9 cellular contexts compared by ENCODE assay signal in genomic region chrX:39427492-39428289, GRCh38.
DNase-seq lines count a peak whose midpoint lies in the region; ATAC-seq and TF ChIP-seq lines count a peak whose summit lies in the region.
"Had no signal": no experiment of that assay in that cellular context is flagged by ENCODE, and none has a peak within 500 bp of the region (broad histone marks: within the 10 kb centered on the region; RNA-seq: fewer than 3 reads in every experiment).

No MANE protein-coding gene starts in this region.

- DNase-seq in activated CD4-positive, CD25-positive, alpha-beta regulatory T cell treated with anti-CD3 and anti-CD28 coated beads, Interleukin-2, amount 50 U/mL, for 72 hours, result no peak
- DNase-seq in SJSA1 (ENCODE audit: low read depth in 1 of 2, low spot score in 2 of 2) (peak; percentile 79 to 87), epithelial cell of prostate (ENCODE audit: low read depth, low spot score) (peak; percentile 8), NCI-H128 (lab: John Stamatoyannopoulos, UW; ENCODE audit: unreplicated experiment) (no peak), HEK293T (ENCODE audit: extremely low spot score) (no peak), T-helper 17 cell (no peak)
- peak; percentile 27 to 47 for DNase-seq in stimulated activated CD4-positive, alpha-beta T cell treated with anti-CD3 and anti-CD28 coated beads, Interleukin-4, amount 100 ng/mL, for 48 hours (ENCODE audit: low read depth in 2 of 2)
- DNase-seq: central memory CD4-positive, alpha-beta T cell had no signal

- no peak overlapping the region for H3K4me3 Mint-ChIP-seq in T-helper 17 cell

- H3K27ac Mint-ChIP-seq in T-helper 17 cell, result no peak overlapping the region

- POLR2A ChIA-PET in HEK293T (lab: Yijun Ruan, JAX), result no interaction called here

- H3K36me3 ChIP-seq in SJSA1, result no peaks in the 10 kb centered on the region

- H3K27ac ChIP-seq in SJSA1, result no peak overlapping the region
- no peak overlapping the region for H3K27ac ChIP-seq in epithelial cell of prostate

- no peaks in the 10 kb centered on the region for H3K27me3 ChIP-seq in SJSA1 (replicated peaks)

- CTCF ChIA-PET in HEK293T (lab: Yijun Ruan, JAX), result no interaction called here

- H3K4me1 Mint-ChIP-seq in T-helper 17 cell, result peaks cover 2% of the 10 kb centered on the region

- no peak overlapping the region for H3K4me3 ChIP-seq in SJSA1

- H3K4me1 ChIP-seq in SJSA1 (replicated peaks), result peaks cover 25% of the 10 kb centered on the region

- ATAC-seq in activated CD4-positive, CD25-positive, alpha-beta regulatory T cell treated with anti-CD3 and anti-CD28 coated beads, Interleukin-2, amount 50 U/mL, for 24 hours, result peak; percentile 79 to 81
- no peak for ATAC-seq in T-helper 17 cell

- H3K27me3 Mint-ChIP-seq in T-helper 17 cell, result no peaks in the 10 kb centered on the region

- H3K9me3 ChIP-seq in SJSA1 (replicated peaks), result no peaks in the 10 kb centered on the region
- H3K9me3 ChIP-seq in T-helper 17 cell (ENCODE audit: control insufficient read depth, low read length, poor library complexity, severe bottlenecking), result no peaks in the 10 kb centered on the region

- no peaks in the 10 kb centered on the region for H3K36me3 Mint-ChIP-seq in T-helper 17 cell (ENCODE audit: low read depth)

TF ChIP-seq in HEK293T, 16 proteins besides CTCF, POLR2A, EP300 and RAD21:
- no peak for TF ChIP-seq HDGF (IDR thresholded peaks at IDR 0.05; ENCODE audit: borderline replicate concordance)
- TF ChIP-seq SUZ12 (IDR thresholded peaks at IDR 0.05), result no peak

Comparison
In these comparisons a context has a peak if more than half of its experiments do, and no peak if none do; other contexts are left out.
1. DNase-seq: peak in SJSA1 (2 of 2), epithelial cell of prostate (single experiment) and stimulated activated CD4-positive, alpha-beta T cell treated with anti-CD3 and anti-CD28 coated beads, Interleukin-4, amount 100 ng/mL, for 48 hours (2 of 2); none in activated CD4-positive, CD25-positive, alpha-beta regulatory T cell treated with anti-CD3 and anti-CD28 coated beads, Interleukin-2, amount 50 U/mL, for 72 hours (single experiment), NCI-H128 (single experiment), HEK293T (single experiment) and T-helper 17 cell (0 of 3).